Comparison of ENCODE assay signal across 8 cellular contexts in genomic region chr16:88453217-88453531, GRCh38. TPM values are rescaled to one million over a fixed set of nuclear protein-coding genes. Genes with fewer than 3 reads are reported as not detected.
A peak's percentile ranks its signal among the peaks of the same experiment; 100 is the strongest.
DNase-seq lines count a peak whose midpoint lies in the region; ATAC-seq and TF ChIP-seq lines count a peak whose summit lies in the region.

Gene ZFPM1 (plus strand): TSS chr16:88453280. CDS start chr16:88453639, 359 bp downstream.

- TF ChIP-seq CTCF in CD4-positive, alpha-beta T cell (IDR thresholded peaks at IDR 0.05) = no peak
- TF ChIP-seq CTCF in colonic mucosa (IDR thresholded peaks at IDR 0.05) = no peak
- no peak for TF ChIP-seq CTCF in neural crest cell (conservative IDR thresholded peaks at IDR 0.05)

- no peaks in the 10 kb centered on the region for H3K27me3 ChIP-seq in CD4-positive, alpha-beta T cell (ENCODE audit: control insufficient read depth, insufficient read depth, low read length)
- peaks cover 73% of the 10 kb centered on the region for H3K27me3 ChIP-seq in HUES6 (ENCODE audit: control insufficient read depth, insufficient read depth, low read length)
- no peaks in the 10 kb centered on the region for H3K27me3 ChIP-seq in colonic mucosa

- intact Hi-C loops in CD4-positive, alpha-beta T cell (cut with DNase I, micrococcal nuclease) = loop anchor here (1.0 to 10.0 kb wide), 9 partner anchors 81 to 1068 kb away; partner anchors contain the start of genes CTU2 (in 2 of the 2), RNF166 (in 2 of the 2), BANP (in 1 of the 2) and FBXO31 (in 1 of the 2)
- intact Hi-C loops in colonic mucosa (cut with DNase I) = loop anchor here (10.0 kb wide), 1 partner anchor 402 kb away; the partner anchor contains the start of genes GALNS and TRAPPC2L

- H3K36me3 Mint-ChIP-seq in CD4-positive, alpha-beta T cell (ENCODE audit: low read depth) = peaks cover 15% of the 10 kb centered on the region
- H3K36me3 Mint-ChIP-seq in neural crest cell (ENCODE audit: low read depth) = no peaks in the 10 kb centered on the region

- H3K4me3 Mint-ChIP-seq in CD4-positive, alpha-beta T cell = peak within 1 kb of the TSS; percentile 98
- peak within 1 kb of the TSS; percentile 88 for H3K4me3 Mint-ChIP-seq in neural crest cell

- POLR2A ChIA-PET in CD4-positive, alpha-beta T cell (lab: Charles Lee) = interaction anchor here (0.5 to 1.6 kb wide), 5 partner anchors 18 to 359 kb away, joined by 3 to 4 read pairs (median 3); partner anchors contain the start of genes APRT and ZC3H18

- H3K36me3 ChIP-seq in HUES6 (ENCODE audit: control insufficient read depth, insufficient read depth, low read length) (no peaks in the 10 kb centered on the region), colonic mucosa (no peaks in the 10 kb centered on the region)

- CTCF ChIA-PET in CD4-positive, alpha-beta T cell (lab: Charles Lee) = interaction anchor here (1.5 kb wide), 1 partner anchor 9 kb away, joined by 3 read pairs; no protein-coding TSS in a partner anchor

- H3K4me1 ChIP-seq in HUES6 (ENCODE audit: control insufficient read depth, insufficient read depth, low read length) (peaks cover 25% of the 10 kb centered on the region), colonic mucosa (peaks cover 9% of the 10 kb centered on the region)

- H3K9me3 Mint-ChIP-seq in CD4-positive, alpha-beta T cell = no peaks in the 10 kb centered on the region
- H3K9me3 Mint-ChIP-seq in neural crest cell = no peaks in the 10 kb centered on the region

- H3K27ac Mint-ChIP-seq in CD4-positive, alpha-beta T cell = peak within 1 kb of the TSS; percentile 90
- H3K27ac Mint-ChIP-seq in neural crest cell (ENCODE audit: unreplicated experiment) = peak within 1 kb of the TSS; percentile 50

- H3K4me3 ChIP-seq in HUES6 (ENCODE audit: low read depth, low read length) (peak within 1 kb of the TSS; percentile 81), colonic mucosa (peak within 1 kb of the TSS; percentile 44)

- peaks cover 26% of the 10 kb centered on the region for H3K4me1 Mint-ChIP-seq in CD4-positive, alpha-beta T cell (ENCODE audit: low read depth)
- peaks cover 5% of the 10 kb centered on the region for H3K4me1 Mint-ChIP-seq in neural crest cell

- H3K9ac ChIP-seq in HUES6 (ENCODE audit: low read length) = peak within 1 kb of the TSS; percentile 36
- peak within 1 kb of the TSS; percentile 36 to 76 for H3K9ac ChIP-seq in colonic mucosa (ENCODE audit: low read depth in 2 of 2, low read length in 2 of 2)

- DNase-seq in CD4-positive, alpha-beta T cell = no peak
- DNase-seq in colonic mucosa (no peak), neural crest cell (ENCODE audit: low read depth, low spot score) (no peak), HuH-7.5 (ENCODE audit: low spot score) (no peak)

- no peaks in the 10 kb centered on the region for H3K27me3 Mint-ChIP-seq in CD4-positive, alpha-beta T cell
- peaks cover 32% of the 10 kb centered on the region for H3K27me3 Mint-ChIP-seq in neural crest cell (ENCODE audit: low read depth)

- H3K9me3 ChIP-seq in CD4-positive, alpha-beta T cell (ENCODE audit: control insufficient read depth, low read length) = no peaks in the 10 kb centered on the region
- no peaks in the 10 kb centered on the region for H3K9me3 ChIP-seq in HUES6 (ENCODE audit: control insufficient read depth, insufficient read depth, low read depth, low read length)
- no peaks in the 10 kb centered on the region for H3K9me3 ChIP-seq in colonic mucosa

- H3K27ac ChIP-seq in CD4-positive, alpha-beta T cell (ENCODE audit: low read depth, low read length) = peak within 1 kb of the TSS; percentile 41
- H3K27ac ChIP-seq in HUES6 (ENCODE audit: low read depth, low read length) (peak within 1 kb of the TSS; percentile 68; the same call in 1 of the 2 replicates), colonic mucosa (peak within 1 kb of the TSS; percentile 78)

- ATAC-seq in CD4-positive, alpha-beta T cell (ENCODE audit: poor library complexity) = no peak
- ATAC-seq in HG03175 (IDR thresholded peaks at IDR 0.05; ENCODE audit: unreplicated experiment) (no peak), GM21723 (IDR thresholded peaks at IDR 0.05; ENCODE audit: unreplicated experiment) (no peak), GM19397 (IDR thresholded peaks at IDR 0.05; ENCODE audit: unreplicated experiment) (no peak)

RNA-seq across cellular contexts. Expression of gene ZFPM1, which starts in this region (rescaled TPM):
- total RNA-seq in CD4-positive, alpha-beta T cell = 10 to 100 TPM; 22.8 to 24.2 TPM
- total RNA-seq in colonic mucosa = 10 to 100 TPM in 1 of 2 donors, 1 to 10 TPM in 1; 6.6 to 12.5 TPM
- total RNA-seq in neural crest cell = 11.1 and 11.2 TPM in 2 replicates
